8 cellular contexts compared by ENCODE assay signal in the genomic region with DNA sequence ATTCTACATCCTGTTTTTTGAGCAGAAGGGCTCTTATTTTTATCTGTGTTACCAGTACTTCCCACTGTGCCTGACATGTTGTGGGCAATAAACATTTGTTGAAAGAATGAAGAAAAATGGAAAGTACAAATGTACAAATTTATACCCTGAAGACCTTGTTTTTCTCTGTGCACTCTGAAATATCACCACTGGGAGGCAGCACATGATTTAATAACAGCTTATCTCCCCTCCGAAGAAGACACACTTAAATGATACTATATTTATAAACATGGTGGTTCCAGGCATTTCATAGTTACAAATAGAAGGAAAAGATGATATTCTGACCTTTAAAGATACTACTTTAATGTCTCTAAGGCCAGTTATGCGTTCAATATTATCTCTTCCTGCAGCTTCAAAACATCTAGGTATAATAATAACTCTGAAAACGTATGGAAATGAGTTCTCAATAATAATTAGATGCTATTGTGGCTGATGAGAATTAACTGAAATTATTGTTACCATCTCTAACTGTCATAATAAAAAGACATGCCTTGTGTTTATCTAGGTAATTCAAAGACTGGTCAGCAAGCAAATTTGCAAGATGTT. TPM values are rescaled to one million over a fixed set of nuclear protein-coding genes. Genes with fewer than 3 reads are reported as not detected.
A peak's percentile ranks its signal among the peaks of the same experiment; 100 is the strongest.
DNase-seq lines count a peak whose midpoint lies in the region; ATAC-seq and TF ChIP-seq lines count a peak whose summit lies in the region.

No MANE protein-coding gene starts in this region.

- H3K27me3 Mint-ChIP-seq in T-helper 2 cell treated with Interferon-gamma antibody and Interleukin-4, amounts not matched to agents 5 μg/mL and 100 μg/mL, for 36 hours (ENCODE audit: low read depth), result peaks cover under 1% of the 10 kb centered on the region
- H3K27me3 Mint-ChIP-seq in endodermal cell (ENCODE audit: insufficient read depth) (no peaks in the 10 kb centered on the region), type B pancreatic cell (no peaks in the 10 kb centered on the region)

- H3K4me1 Mint-ChIP-seq in T-helper 2 cell treated with Interferon-gamma antibody and Interleukin-4, amounts not matched to agents 5 μg/mL and 100 μg/mL, for 36 hours (ENCODE audit: low read depth), result peaks cover 15% of the 10 kb centered on the region
- H3K4me1 Mint-ChIP-seq in endodermal cell, result no peaks in the 10 kb centered on the region
- no peaks in the 10 kb centered on the region for H3K4me1 Mint-ChIP-seq in type B pancreatic cell (ENCODE audit: unreplicated experiment)

- peak; percentile 86 for TF ChIP-seq CTCF in endodermal cell (conservative IDR thresholded peaks at IDR 0.05)
- peak; percentile 88 for TF ChIP-seq CTCF in type B pancreatic cell (conservative IDR thresholded peaks at IDR 0.05)

- H3K9me3 Mint-ChIP-seq in T-helper 2 cell treated with Interferon-gamma antibody and Interleukin-4, amounts not matched to agents 5 μg/mL and 100 μg/mL, for 36 hours, result no peaks in the 10 kb centered on the region
- H3K9me3 Mint-ChIP-seq in endodermal cell (peaks cover 4% of the 10 kb centered on the region), type B pancreatic cell (no peaks in the 10 kb centered on the region)

- H3K9ac ChIP-seq in endodermal cell (ENCODE audit: extremely low read depth, low read length, poor library complexity, severe bottlenecking), result no peak overlapping the region

- no peaks in the 10 kb centered on the region for H3K36me3 ChIP-seq in endodermal cell (ENCODE audit: control insufficient read depth, insufficient read depth, low read length)

- no peak overlapping the region for H3K27ac ChIP-seq in endodermal cell (ENCODE audit: low read depth, low read length)

- ATAC-seq in HG02885 (IDR thresholded peaks at IDR 0.05; ENCODE audit: poor library complexity, unreplicated experiment), result peak; percentile 68

- H3K36me3 Mint-ChIP-seq in T-helper 2 cell treated with Interferon-gamma antibody and Interleukin-4, amounts not matched to agents 5 μg/mL and 100 μg/mL, for 36 hours (ENCODE audit: low read depth), result no peaks in the 10 kb centered on the region
- no peaks in the 10 kb centered on the region for H3K36me3 Mint-ChIP-seq in endodermal cell (ENCODE audit: low read depth)
- H3K36me3 Mint-ChIP-seq in type B pancreatic cell, result no peaks in the 10 kb centered on the region

- DNase-seq in T-helper 2 cell, result peak in 4 of 5 experiments; percentile 9 to 67 (median 16)
- no peak for DNase-seq in T-helper 2 cell treated with Interferon-gamma antibody and Interleukin-4, amounts not matched to agents 5 μg/mL and 100 μg/mL, for 36 hours (ENCODE audit: low spot score)
- DNase-seq in NCI-H2171 (lab: John Stamatoyannopoulos, UW), result peak; percentile 3
- DNase-seq in activated CD4-positive, CD25-positive, alpha-beta regulatory T cell treated with anti-CD3 and anti-CD28 coated beads, Interleukin-2, amount 50 U/mL, for 72 hours, result peak; percentile 33
- DNase-seq in endodermal cell, result peak; percentile 69
- peak; percentile 74 for DNase-seq in myocyte (ENCODE audit: low read depth)
- no peak for DNase-seq in type B pancreatic cell (ENCODE audit: extremely low spot score, unreplicated experiment)

- WGBS in endodermal cell (ENCODE audit: insufficient coverage in 1 of 2, insufficient read length in 1 of 2), 2 experiments, result 40% methylated on average over 3 of the region's 3 CpGs; no CpG with 5 or more reads in 1 of the 2 experiments

- H3K4me3 Mint-ChIP-seq in T-helper 2 cell treated with Interferon-gamma antibody and Interleukin-4, amounts not matched to agents 5 μg/mL and 100 μg/mL, for 36 hours, result no peak overlapping the region
- H3K4me3 Mint-ChIP-seq in endodermal cell, result no peak overlapping the region
- H3K4me3 Mint-ChIP-seq in type B pancreatic cell, result no peak overlapping the region

- H3K9me3 ChIP-seq in endodermal cell (ENCODE audit: control insufficient read depth, low read length), result no peaks in the 10 kb centered on the region

- no peak overlapping the region for H3K4me3 ChIP-seq in endodermal cell (ENCODE audit: low read length)

- H3K27me3 ChIP-seq in endodermal cell (ENCODE audit: control insufficient read depth, insufficient read depth, low read length, poor library complexity, severe bottlenecking), result no peaks in the 10 kb centered on the region

- H3K27ac Mint-ChIP-seq in T-helper 2 cell treated with Interferon-gamma antibody and Interleukin-4, amounts not matched to agents 5 μg/mL and 100 μg/mL, for 36 hours, result no peak overlapping the region
- H3K27ac Mint-ChIP-seq in endodermal cell (no peak overlapping the region), type B pancreatic cell (no peak overlapping the region)

- no peaks in the 10 kb centered on the region for H3K4me1 ChIP-seq in endodermal cell (ENCODE audit: control insufficient read depth, insufficient read depth, low read length)

RNA-seq across cellular contexts. Expression of a gene that starts 12.8 kb away (rescaled TPM):
- 1 to 10 TPM; 1.2 to 8.3 TPM for total RNA-seq in endodermal cell
- 1.5 TPM for polyA plus RNA-seq in endodermal cell (2013, experiment 1 of 2)
- 1.7 TPM for polyA plus RNA-seq in endodermal cell (2013, experiment 2 of 2)
- total RNA-seq in myocyte, result 0.26 TPM in 1 of 2 replicates, not detected in the other
- polyA plus RNA-seq in myocyte (2012), result not detected
- total RNA-seq in type B pancreatic cell (ENCODE audit: low replicate concordance), result 4.1 TPM in 1 of 2 replicates, not detected in the other

RNA-seq across cellular contexts. Expression of a gene that starts 36.0 kb away (rescaled TPM):
- not detected for total RNA-seq in endodermal cell
- not detected for polyA plus RNA-seq in endodermal cell (2013, experiment 1 of 2)
- polyA plus RNA-seq in endodermal cell (2013, experiment 2 of 2), result not detected
- total RNA-seq in myocyte, result not detected in 2 replicates
- not detected for polyA plus RNA-seq in myocyte (2012)
- total RNA-seq in type B pancreatic cell (ENCODE audit: low replicate concordance), result not detected in 2 replicates

Comparison
In these comparisons a context has a peak if more than half of its experiments do, and no peak if none do; other contexts are left out.
1. DNase-seq: peak in T-helper 2 cell (4 of 5), NCI-H2171 (single experiment), activated CD4-positive, CD25-positive, alpha-beta regulatory T cell treated with anti-CD3 and anti-CD28 coated beads, Interleukin-2, amount 50 U/mL, for 72 hours (single experiment), endodermal cell (single experiment) and myocyte (single experiment); none in T-helper 2 cell treated with Interferon-gamma antibody and Interleukin-4, amounts not matched to agents 5 μg/mL and 100 μg/mL, for 36 hours (single experiment) and type B pancreatic cell (single experiment).